Comparison of ENCODE assay signal across 11 cellular contexts in the genomic region with DNA sequence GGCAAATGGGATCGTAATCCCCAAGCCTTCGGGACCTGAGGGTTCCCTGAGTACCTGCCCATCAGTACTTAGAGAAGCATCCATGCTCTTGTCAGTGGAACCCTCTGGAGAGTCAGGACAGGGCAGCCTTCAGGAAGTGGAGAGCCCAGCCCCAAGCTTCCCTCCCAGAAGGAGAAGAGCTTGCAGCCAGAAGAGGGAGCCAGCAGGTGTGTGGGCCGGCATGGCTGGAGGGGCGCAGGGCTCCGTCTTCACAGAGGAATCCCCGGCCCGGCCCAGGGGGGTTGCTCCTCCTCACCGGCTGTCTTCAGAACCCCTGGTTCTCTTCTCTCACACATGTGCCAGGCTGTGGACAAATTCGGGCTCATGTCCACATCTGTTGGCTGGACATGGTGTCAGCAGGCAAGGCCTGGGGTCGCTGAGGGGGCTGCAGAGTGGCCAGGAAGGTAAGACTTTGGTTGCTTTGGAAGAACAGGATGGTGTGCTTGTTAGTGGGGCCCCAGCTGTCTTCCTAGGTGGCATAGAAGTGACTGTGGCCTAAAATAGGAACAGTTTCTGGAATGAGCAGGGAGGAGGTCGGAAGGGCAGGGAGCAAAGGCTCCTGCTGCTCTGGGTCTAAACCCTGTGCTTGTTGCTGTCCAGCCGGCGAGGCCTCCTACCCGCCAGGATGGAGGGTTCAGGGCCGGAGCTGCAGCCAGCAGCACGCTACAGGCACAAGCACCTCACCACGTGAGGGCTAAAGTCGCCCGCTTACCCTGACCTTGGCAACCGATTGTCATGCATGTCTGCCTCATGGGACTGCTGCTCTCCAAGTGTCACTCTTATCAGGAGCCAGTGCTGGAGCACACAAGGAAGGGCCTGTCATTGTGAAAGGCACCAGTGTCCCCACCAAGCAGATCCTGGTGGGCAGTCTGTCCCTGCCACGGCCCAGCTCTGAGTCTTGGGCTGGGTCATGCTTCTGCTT. TPM values are rescaled to one million over a fixed set of nuclear protein-coding genes. Genes with fewer than 3 reads are reported as not detected.
DNase-seq lines count a peak whose midpoint lies in the region; ATAC-seq and TF ChIP-seq lines count a peak whose summit lies in the region.
"Had no signal": no experiment of that assay in that cellular context is flagged by ENCODE, and none has a peak within 500 bp of the region (broad histone marks: within the 10 kb centered on the region; RNA-seq: fewer than 3 reads in every experiment).

No MANE protein-coding gene starts in this region.

- no peaks in the 10 kb centered on the region for H3K36me3 Mint-ChIP-seq in nephron progenitor cell (ENCODE audit: low read depth)
- no peaks in the 10 kb centered on the region for H3K36me3 Mint-ChIP-seq in chondrocyte (ENCODE audit: low read depth)

- TF ChIP-seq RAD21 in IMR-90 (IDR thresholded peaks at IDR 0.05; ENCODE audit: low read length), result no peak

- H2AK5ac ChIP-seq in IMR-90 (ENCODE audit: low read depth, low read length), result 0 out of 2 replicates have a peak overlapping the region, but pooled peaks have one; percentile 26

- H3K27ac Mint-ChIP-seq in nephron progenitor cell (peak overlapping the region; percentile 70), chondrocyte (ENCODE audit: unreplicated experiment) (no peak overlapping the region)

- no TSS peak for BruUV-seq in IMR-90 (replicated peaks; lab: Mats Ljungman, UMichigan)

- DNase-seq in IMR-90 (no peak), fibroblast of villous mesenchyme (ENCODE audit: low read depth) (no peak), nephron progenitor cell (no peak), NCI-H2081 (lab: John Stamatoyannopoulos, UW) (no peak), chondrocyte (ENCODE audit: low spot score) (no peak)
- DNase-seq: NCI-H1105, NCI-H446 treated with DMSO at 0.1 percent for 48 hours had no signal

- H4K91ac ChIP-seq in IMR-90 (ENCODE audit: insufficient read depth, low read depth, low read length), result no peak overlapping the region

- H3K4me2 ChIP-seq in BLaER1 (peak overlapping the region; percentile 87), IMR-90 (ENCODE audit: low read depth, low read length) (no peak overlapping the region)

- no peak overlapping the region for H2BK15ac ChIP-seq in IMR-90 (ENCODE audit: low read depth, low read length)

- no peak overlapping the region for H3K18ac ChIP-seq in IMR-90 (ENCODE audit: low read depth, low read length)

- ATAC-seq in IMR-90 (ENCODE audit: low read depth) (no peak), GM21576 (IDR thresholded peaks at IDR 0.05; ENCODE audit: unreplicated experiment) (no peak), GM18861 (IDR thresholded peaks at IDR 0.05; ENCODE audit: unreplicated experiment) (no peak)

- dilution Hi-C loops in IMR-90 (cut with HindIII; ENCODE audit: low sequenced_read_pairs, unreplicated experiment), result no loop called here

- H3K4ac ChIP-seq in IMR-90 (ENCODE audit: low read depth, low read length), result no peak overlapping the region

- H3K23ac ChIP-seq in IMR-90 (ENCODE audit: low read depth, low read length), result no peak overlapping the region

- H3K27me3 Mint-ChIP-seq in nephron progenitor cell (ENCODE audit: low read depth, poor library complexity), result peaks cover 52% of the 10 kb centered on the region
- peaks cover 27% of the 10 kb centered on the region for H3K27me3 Mint-ChIP-seq in chondrocyte (ENCODE audit: low read depth)

- in situ Hi-C loops in IMR-90 (cut with MboI; ENCODE audit: low sequenced_read_pairs), result no loop called here

- H2BK5ac ChIP-seq in IMR-90 (ENCODE audit: low read depth, low read length, poor library complexity, severe bottlenecking), result no peak overlapping the region

- no peaks in the 10 kb centered on the region for H3K9me3 ChIP-seq in BLaER1
- H3K9me3 ChIP-seq in IMR-90 (ENCODE audit: control insufficient read depth, insufficient read depth, low read length), result no peaks in the 10 kb centered on the region

- H3K27ac ChIP-seq in BLaER1 (peak overlapping the region; percentile 79), IMR-90 (ENCODE audit: insufficient read depth, low read length) (no peak overlapping the region)
- H3K27ac ChIP-seq: C4-2B had no signal

- no peaks in the 10 kb centered on the region for H3K9me3 Mint-ChIP-seq in nephron progenitor cell
- no peaks in the 10 kb centered on the region for H3K9me3 Mint-ChIP-seq in chondrocyte (ENCODE audit: low read depth)

- H2BK120ac ChIP-seq in IMR-90 (ENCODE audit: low read depth, low read length), result no peak overlapping the region

- TF ChIP-seq POLR2A in IMR-90 (IDR thresholded peaks at IDR 0.05; ENCODE audit: low read depth, low read length), result no peak

- no peak overlapping the region for H3K14ac ChIP-seq in IMR-90 (replicated peaks; ENCODE audit: low read depth, low read length)

- TF ChIP-seq CTCF in IMR-90 (conservative IDR thresholded peaks at IDR 0.05; ENCODE audit: low read depth, low read length) (no peak), fibroblast of villous mesenchyme (IDR thresholded peaks at IDR 0.05; ENCODE audit: insufficient read depth, low read depth, low read length) (peak; percentile 25), nephron progenitor cell (IDR thresholded peaks at IDR 0.05) (no peak), chondrocyte (IDR thresholded peaks at IDR 0.05) (no peak)

- H4K5ac ChIP-seq in IMR-90 (ENCODE audit: low read depth, low read length), result 0 out of 2 replicates have a peak overlapping the region, but pooled peaks have one; percentile 6

- H3K4me1 Mint-ChIP-seq in nephron progenitor cell (peaks cover 56% of the 10 kb centered on the region), chondrocyte (ENCODE audit: low read depth) (peaks cover 5% of the 10 kb centered on the region)

- H3K27me3 ChIP-seq in BLaER1 (peaks cover 5% of the 10 kb centered on the region; the same call in 1 of the 2 replicates), IMR-90 (ENCODE audit: control insufficient read depth, insufficient read depth, low read length) (peaks cover 69% of the 10 kb centered on the region)

- H2BK20ac ChIP-seq in IMR-90 (ENCODE audit: low read depth, low read length), result no peak overlapping the region

- H3K4me3 ChIP-seq in BLaER1 (peak overlapping the region; percentile 28), IMR-90 (ENCODE audit: insufficient read depth, low read depth, low read length) (no peak overlapping the region), fibroblast of villous mesenchyme (ENCODE audit: low read depth, low read length) (no peak overlapping the region)

- H3K4me3 Mint-ChIP-seq in nephron progenitor cell (peak overlapping the region; percentile 56), chondrocyte (ENCODE audit: unreplicated experiment) (no peak overlapping the region)

- H3K36me3 ChIP-seq in BLaER1 (no peaks in the 10 kb centered on the region), IMR-90 (ENCODE audit: control insufficient read depth, insufficient read depth, low read length) (no peaks in the 10 kb centered on the region)

- H2AFZ ChIP-seq in IMR-90 (replicated peaks; ENCODE audit: low read length, poor library complexity), result no peak overlapping the region

- H3K9me1 ChIP-seq in IMR-90 (ENCODE audit: insufficient read depth, low read length), result no peaks in the 10 kb centered on the region

- 80% methylated on average over 12 of the region's 21 CpGs; no CpG with 5 or more reads in 1 of the 2 experiments for WGBS in IMR-90 (ENCODE audit: extremely low coverage in 2 of 2, insufficient read length in 1 of 2), 2 experiments

- no peaks in the 10 kb centered on the region for H3K79me1 ChIP-seq in IMR-90 (ENCODE audit: low read depth in 1 of 2, low read length in 2 of 2)

- CTCF ChIA-PET in IMR-90 (lab: Yijun Ruan, JAX), result no interaction called here

- no peak overlapping the region for H3K56ac ChIP-seq in IMR-90 (ENCODE audit: extremely low read depth, insufficient read depth, low read length)

- POLR2A ChIA-PET in IMR-90 (lab: Charles Lee; ENCODE audit: unreplicated experiment), result no interaction called here

- no peaks in the 10 kb centered on the region for H4K20me1 ChIP-seq in BLaER1
- no peaks in the 10 kb centered on the region; the same call in 1 of the 2 replicates for H4K20me1 ChIP-seq in IMR-90 (ENCODE audit: insufficient read depth, low read length)

- H4K8ac ChIP-seq in IMR-90 (ENCODE audit: low read depth in 2 of 2, low read length in 2 of 2), result no peak overlapping the region

- H2AK9ac ChIP-seq in IMR-90 (replicated peaks; ENCODE audit: low read depth, low read length, poor library complexity), result no peak overlapping the region

- peaks cover 99% of the 10 kb centered on the region for H3K4me1 ChIP-seq in BLaER1
- peaks cover 5% of the 10 kb centered on the region for H3K4me1 ChIP-seq in IMR-90 (ENCODE audit: control insufficient read depth, insufficient read depth, low read length)

- H3K9ac ChIP-seq in BLaER1 (peak overlapping the region; percentile 61), IMR-90 (ENCODE audit: low read depth, low read length) (no peak overlapping the region)

- intact Hi-C loops in IMR-90 (cut with micrococcal nuclease), result no loop called here

TF ChIP-seq in IMR-90, 13 proteins besides CTCF, POLR2A, EP300 and RAD21 (continues in another document):
- TF ChIP-seq RCOR1 (IDR thresholded peaks at IDR 0.05; ENCODE audit: insufficient replicate concordance, low read length) (no peak), MAZ (IDR thresholded peaks at IDR 0.05; ENCODE audit: borderline replicate concordance, low read depth, low read length) (no peak), NFE2L2 (IDR thresholded peaks at IDR 0.05; ENCODE audit: low read depth, low read length) (no peak), MXI1 (IDR thresholded peaks at IDR 0.05; ENCODE audit: borderline replicate concordance, low read depth, low read length) (no peak)
- TF ChIP-seq, protein P1, sequence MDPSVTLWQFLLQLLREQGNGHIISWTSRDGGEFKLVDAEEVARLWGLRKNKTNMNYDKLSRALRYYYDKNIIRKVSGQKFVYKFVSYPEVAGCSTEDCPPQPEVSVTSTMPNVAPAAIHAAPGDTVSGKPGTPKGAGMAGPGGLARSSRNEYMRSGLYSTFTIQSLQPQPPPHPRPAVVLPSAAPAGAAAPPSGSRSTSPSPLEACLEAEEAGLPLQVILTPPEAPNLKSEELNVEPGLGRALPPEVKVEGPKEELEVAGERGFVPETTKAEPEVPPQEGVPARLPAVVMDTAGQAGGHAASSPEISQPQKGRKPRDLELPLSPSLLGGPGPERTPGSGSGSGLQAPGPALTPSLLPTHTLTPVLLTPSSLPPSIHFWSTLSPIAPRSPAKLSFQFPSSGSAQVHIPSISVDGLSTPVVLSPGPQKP (IDR thresholded peaks at IDR 0.05; ENCODE audit: borderline replicate concordance, low read depth, low read length), result no peak

RNA-seq across cellular contexts. Expression of a gene that starts 58.7 kb away (rescaled TPM):
- total RNA-seq in IMR-90 (2012; rRNA removed), result 7.5 and 8.1 TPM in 2 replicates
- 17.9 and 19.0 TPM in 2 replicates for polyA plus RNA-seq in IMR-90 (2012; rRNA removed)
- 7.8 and 17.6 TPM in 2 replicates for polyA plus RNA-seq in IMR-90 (2012; cell fraction: cytosol; rRNA removed)
- 11.2 and 21.7 TPM in 2 replicates for polyA plus RNA-seq in IMR-90 (2012; cell fraction: nucleus; rRNA removed; ENCODE audit: low replicate concordance)
- 14.2 and 16.0 TPM in 2 replicates for total RNA-seq in fibroblast of villous mesenchyme
- 27.3 to 28.2 TPM (median 27.9 TPM) in 3 replicates for total RNA-seq in chondrocyte
